In genomic region chr12:56995930-56996496, GRCh38 we compare ENCODE assay signal across 21 cellular contexts. TPM values are rescaled to one million over a fixed set of nuclear protein-coding genes. Genes with fewer than 3 reads are reported as not detected.
"Had no signal": no experiment of that assay in that cellular context is flagged by ENCODE, and none has a peak within 500 bp of the region (broad histone marks: within the 10 kb centered on the region; RNA-seq: fewer than 3 reads in every experiment).

No MANE protein-coding gene starts in this region.

- H3K27ac Mint-ChIP-seq: activated B cell treated with CpG ODN at 0.5 μM for 24 hours; activated CD4-positive, alpha-beta T cell treated with anti-CD3 and anti-CD28 coated beads, Interleukin-2, amount 10 ng/mL, durations not matched to agents 24 days and 14 days; activated naive CD8-positive, alpha-beta T cell treated with anti-CD3 and anti-CD28 coated beads, Interleukin-2, amount 10 ng/mL, durations not matched to agents 7 days and 5 days; activated T-cell treated with anti-CD3 and anti-CD28 coated beads, Interleukin-2, amount 50 U/mL, for 72 hours; naive thymus-derived CD4-positive, alpha-beta T cell; T-cell had no signal

- H2AFZ ChIP-seq: hepatocyte had no signal

- H3K36me3 ChIP-seq: prostate gland had no signal

- ATAC-seq: activated T-cell treated with anti-CD3 and anti-CD28 coated beads, Interleukin-2, amount 50 U/mL, for 72 hours; naive thymus-derived CD4-positive, alpha-beta T cell; sciatic nerve; stimulated activated naive CD8-positive, alpha-beta T cell treated with anti-CD3 and anti-CD28 coated beads, Interleukin-15, Interleukin-2, amounts not matched to agents 100 U/mL and 50 U/mL, for 24 hours; T-cell had no signal

- H3K4me1 ChIP-seq: prostate gland had no signal

- H3K9me3 Mint-ChIP-seq: activated B cell treated with CpG ODN at 0.5 μM for 24 hours; activated CD4-positive, alpha-beta T cell treated with anti-CD3 and anti-CD28 coated beads, Interleukin-2, amount 10 ng/mL, durations not matched to agents 24 days and 14 days; activated naive CD8-positive, alpha-beta T cell treated with anti-CD3 and anti-CD28 coated beads, Interleukin-2, amount 10 ng/mL, durations not matched to agents 7 days and 5 days; activated T-cell treated with anti-CD3 and anti-CD28 coated beads, Interleukin-2, amount 50 U/mL, for 72 hours; T-cell had no signal

- DNase-seq: activated B cell treated with CpG ODN at 0.5 μM for 24 hours; activated CD4-positive, alpha-beta T cell treated with anti-CD3 and anti-CD28 coated beads, Interleukin-2, amount 10 ng/mL, durations not matched to agents 24 days and 14 days; activated naive CD8-positive, alpha-beta T cell treated with anti-CD3 and anti-CD28 coated beads, Interleukin-2, amount 10 ng/mL, durations not matched to agents 7 days and 5 days; activated T-cell treated with anti-CD3 and anti-CD28 coated beads, Interleukin-2, amount 50 U/mL, for 72 hours; aorta; effector CD8-positive, alpha-beta T cell; naive thymus-derived CD4-positive, alpha-beta T cell; nucleus accumbens; stimulated activated CD4-positive, alpha-beta T cell treated with anti-CD3 and anti-CD28 coated beads, Interleukin-12 subunit alpha, Interleukin-12 subunit beta, amount 100 ng/mL, for 4 hours; stimulated activated naive CD8-positive, alpha-beta T cell treated with anti-CD3 and anti-CD28 coated beads, Interleukin-15, Interleukin-2, amounts not matched to agents 100 U/mL and 50 U/mL, for 24 hours; T-cell had no signal

- H3K27ac ChIP-seq: epithelial cell of prostate, hepatocyte, SK-N-MC, suprapubic skin had no signal

- H3K27me3 Mint-ChIP-seq: activated B cell treated with CpG ODN at 0.5 μM for 24 hours; activated CD4-positive, alpha-beta T cell treated with anti-CD3 and anti-CD28 coated beads, Interleukin-2, amount 10 ng/mL, durations not matched to agents 24 days and 14 days; activated naive CD8-positive, alpha-beta T cell treated with anti-CD3 and anti-CD28 coated beads, Interleukin-2, amount 10 ng/mL, durations not matched to agents 7 days and 5 days; naive thymus-derived CD4-positive, alpha-beta T cell; T-cell had no signal

- H3K9me3 ChIP-seq: prostate gland, suprapubic skin had no signal

- FAIRE-seq: bronchial epithelial cell had no signal

- H3K4me3 ChIP-seq: hepatocyte, prostate gland, SK-N-MC, suprapubic skin had no signal

- H3K4me2 ChIP-seq: hepatocyte had no signal

- H3K27me3 ChIP-seq: hepatocyte, suprapubic skin had no signal

- H3K4me3 Mint-ChIP-seq: activated B cell treated with CpG ODN at 0.5 μM for 24 hours; activated CD4-positive, alpha-beta T cell treated with anti-CD3 and anti-CD28 coated beads, Interleukin-2, amount 10 ng/mL, durations not matched to agents 24 days and 14 days; activated naive CD8-positive, alpha-beta T cell treated with anti-CD3 and anti-CD28 coated beads, Interleukin-2, amount 10 ng/mL, durations not matched to agents 7 days and 5 days; activated T-cell treated with anti-CD3 and anti-CD28 coated beads, Interleukin-2, amount 50 U/mL, for 72 hours; T-cell had no signal

RNA-seq across cellular contexts. Expression of gene TAC3, which starts 20.3 kb away (rescaled TPM):
- total RNA-seq: activated B cell treated with CpG ODN at 0.5 μM for 24 hours; activated CD4-positive, alpha-beta T cell treated with anti-CD3 and anti-CD28 coated beads, Interleukin-2, amount 10 ng/mL, durations not matched to agents 24 days and 14 days; aorta; bronchial epithelial cell; lung microvascular endothelial cell; mononuclear cell; prostate gland; sciatic nerve; suprapubic skin; ureter had no signal
- polyA plus RNA-seq: naive thymus-derived CD4-positive, alpha-beta T cell had no signal

RNA-seq across cellular contexts. Expression of gene MYO1A, which starts 53.9 kb away (rescaled TPM):
- total RNA-seq: lung microvascular endothelial cell had no signal
